Comparison of ENCODE assay signal across 10 cellular contexts in genomic region chr20:62650551-62651284, GRCh38. TPM values are rescaled to one million over a fixed set of nuclear protein-coding genes. Genes with fewer than 3 reads are reported as not detected.
A peak's percentile ranks its signal among the peaks of the same experiment; 100 is the strongest.
DNase-seq lines count a peak whose midpoint lies in the region; ATAC-seq and TF ChIP-seq lines count a peak whose summit lies in the region.
"Had no signal": no experiment of that assay in that cellular context is flagged by ENCODE, and none has a peak within 500 bp of the region (broad histone marks: within the 10 kb centered on the region; RNA-seq: fewer than 3 reads in every experiment).

No MANE protein-coding gene starts in this region.

- H3K36me3 Mint-ChIP-seq in activated T-cell treated with anti-CD3 and anti-CD28 coated beads, Interleukin-2, amount 50 U/mL, for 72 hours (ENCODE audit: insufficient read depth in 2 of 2), result peaks cover 0 to 2% of the 10 kb centered on the region in 2 donors
- peaks cover 64% of the 10 kb centered on the region for H3K36me3 Mint-ChIP-seq in activated CD8-positive, alpha-beta T cell treated with anti-CD3 and anti-CD28 coated beads, Interleukin-2, amount 10 ng/mL, durations not matched to agents 7 days and 5 days (ENCODE audit: low read depth)

- TF ChIP-seq CTCF in tibial nerve (IDR thresholded peaks at IDR 0.05), result no peak
- TF ChIP-seq CTCF in GM10266 (IDR thresholded peaks at IDR 0.05; ENCODE audit: control insufficient read depth, insufficient read depth, low read depth, missing control alignments), result no peak

- peak in 1 of 2 donors; percentile 2 for ATAC-seq in activated T-cell treated with anti-CD3 and anti-CD28 coated beads, Interleukin-2, amount 50 U/mL, for 72 hours (replicated peaks in 1 of 2)
- no peak for ATAC-seq in activated CD8-positive, alpha-beta T cell treated with anti-CD3 and anti-CD28 coated beads, Interleukin-2, amount 10 ng/mL, durations not matched to agents 7 days and 5 days

- no peak for TF ChIP-seq EP300 in tibial nerve (IDR thresholded peaks at IDR 0.05)

- H3K9ac ChIP-seq in mucosa of rectum (ENCODE audit: low read depth in 1 of 2, low read length in 2 of 2), result peak overlapping the region; percentile 67 to 70

- peaks cover 57 to 58% of the 10 kb centered on the region in 2 donors for H3K4me1 ChIP-seq in mucosa of rectum (ENCODE audit: control insufficient read depth in 2 of 2, insufficient read depth in 2 of 2, low read length in 2 of 2)
- peaks cover 5 to 72% (median 50%) of the 10 kb centered on the region in 4 donors for H3K4me1 ChIP-seq in tibial nerve

- H3K4me3 Mint-ChIP-seq in activated T-cell treated with anti-CD3 and anti-CD28 coated beads, Interleukin-2, amount 50 U/mL, for 72 hours, result peak overlapping the region; percentile 76 to 87
- H3K4me3 Mint-ChIP-seq in activated CD8-positive, alpha-beta T cell treated with anti-CD3 and anti-CD28 coated beads, Interleukin-2, amount 10 ng/mL, durations not matched to agents 7 days and 5 days, result peak overlapping the region; percentile 75

- H3K9me3 Mint-ChIP-seq in activated T-cell treated with anti-CD3 and anti-CD28 coated beads, Interleukin-2, amount 50 U/mL, for 72 hours, result no peaks in the 10 kb centered on the region
- no peaks in the 10 kb centered on the region for H3K9me3 Mint-ChIP-seq in activated CD8-positive, alpha-beta T cell treated with anti-CD3 and anti-CD28 coated beads, Interleukin-2, amount 10 ng/mL, durations not matched to agents 7 days and 5 days (ENCODE audit: insufficient read depth)

- no peaks in the 10 kb centered on the region for H3K27me3 Mint-ChIP-seq in activated T-cell treated with anti-CD3 and anti-CD28 coated beads, Interleukin-2, amount 50 U/mL, for 72 hours (ENCODE audit: low read depth)
- no peaks in the 10 kb centered on the region for H3K27me3 Mint-ChIP-seq in activated CD8-positive, alpha-beta T cell treated with anti-CD3 and anti-CD28 coated beads, Interleukin-2, amount 10 ng/mL, durations not matched to agents 7 days and 5 days (ENCODE audit: low read depth)

- H3K36me3 ChIP-seq in mucosa of rectum (ENCODE audit: control insufficient read depth in 2 of 2, insufficient read depth in 2 of 2, low read length in 2 of 2), result peaks cover 0 to 2% of the 10 kb centered on the region in 2 donors
- H3K36me3 ChIP-seq in tibial nerve, result no peaks in the 10 kb centered on the region
- H3K36me3 ChIP-seq: SJCRH30 had no signal

- 91 to 94% methylated on average over 23 to 24 of the region's 24 CpGs for WGBS in tibial nerve, 2 donors

- DNase-seq in activated T-cell treated with anti-CD3 and anti-CD28 coated beads, Interleukin-2, amount 50 U/mL, for 72 hours, result no peak
- no peak for DNase-seq in activated T-cell treated with anti-CD3 and anti-CD28 coated beads, Interleukin-2, amount 50 U/mL, for 1 hour
- no peak for DNase-seq in activated CD8-positive, alpha-beta T cell treated with anti-CD3 and anti-CD28 coated beads, Interleukin-2, amount 10 ng/mL, durations not matched to agents 7 days and 5 days
- DNase-seq in tibial nerve (ENCODE audit: low spot score in 2 of 2), result no peak
- no peak for DNase-seq in NCI-H1105 treated with DMSO at 0.1 percent for 48 hours (lab: John Stamatoyannopoulos, UW)
- DNase-seq in glomerular visceral epithelial cell (ENCODE audit: extremely low spot score), result no peak
- DNase-seq in GM10266 (ENCODE audit: extremely low spot score), result no peak

- peaks cover 47% of the 10 kb centered on the region for H3K4me1 Mint-ChIP-seq in activated T-cell treated with anti-CD3 and anti-CD28 coated beads, Interleukin-2, amount 50 U/mL, for 72 hours (ENCODE audit: low read depth)
- peaks cover 80% of the 10 kb centered on the region for H3K4me1 Mint-ChIP-seq in activated CD8-positive, alpha-beta T cell treated with anti-CD3 and anti-CD28 coated beads, Interleukin-2, amount 10 ng/mL, durations not matched to agents 7 days and 5 days (ENCODE audit: low read depth)

- H3K4me3 ChIP-seq in mucosa of rectum (ENCODE audit: low read length in 2 of 2) (peak overlapping the region; percentile 33 to 55), tibial nerve (no peak overlapping the region)
- H3K4me3 ChIP-seq: SJCRH30 had no signal

- TF ChIP-seq POLR2A in tibial nerve (IDR thresholded peaks at IDR 0.05), result no peak

- peak overlapping the region; percentile 90 for H3K27ac Mint-ChIP-seq in activated T-cell treated with anti-CD3 and anti-CD28 coated beads, Interleukin-2, amount 50 U/mL, for 72 hours
- peak overlapping the region; percentile 96 for H3K27ac Mint-ChIP-seq in activated CD8-positive, alpha-beta T cell treated with anti-CD3 and anti-CD28 coated beads, Interleukin-2, amount 10 ng/mL, durations not matched to agents 7 days and 5 days

- no peaks in the 10 kb centered on the region for H3K27me3 ChIP-seq in mucosa of rectum (ENCODE audit: control insufficient read depth in 2 of 2, insufficient read depth in 2 of 2, low read length in 2 of 2)
- H3K27me3 ChIP-seq in tibial nerve, result no peaks in the 10 kb centered on the region

- POLR2A ChIA-PET in activated CD8-positive, alpha-beta T cell treated with anti-CD3 and anti-CD28 coated beads, Interleukin-2, amount 10 ng/mL, durations not matched to agents 7 days and 5 days (lab: Charles Lee), result interaction anchor here (0.6 to 2.7 kb wide), 9 partner anchors 8 to 144 kb away, joined by 3 to 24 read pairs (median 7); partner anchors contain the start of gene SLCO4A1

- H3K27ac ChIP-seq in mucosa of rectum (ENCODE audit: low read depth in 2 of 2, low read length in 2 of 2), result peak overlapping the region; percentile 99 to 100
- peak overlapping the region; percentile 73 to 98 (median 96) for H3K27ac ChIP-seq in tibial nerve
- H3K27ac ChIP-seq: SJCRH30 had no signal

- CTCF ChIA-PET in activated CD8-positive, alpha-beta T cell treated with anti-CD3 and anti-CD28 coated beads, Interleukin-2, amount 10 ng/mL, durations not matched to agents 7 days and 5 days (lab: Charles Lee), result interaction anchor here (0.9 to 2.9 kb wide), 15 partner anchors 8 to 240 kb away, joined by 3 to 24 read pairs (median 5); partner anchors contain the start of gene SLCO4A1

- H3K9me3 ChIP-seq in mucosa of rectum (ENCODE audit: control insufficient read depth in 2 of 2, low read length in 2 of 2) (no peaks in the 10 kb centered on the region), tibial nerve (no peaks in the 10 kb centered on the region)
- H3K9me3 ChIP-seq: SJCRH30 had no signal

RNA-seq across cellular contexts. Expression of gene SLCO4A1, which starts 8.4 kb away (rescaled TPM):
- 10 to 100 TPM; 26.1 to 34.6 TPM for total RNA-seq in activated T-cell treated with anti-CD3 and anti-CD28 coated beads, Interleukin-2, amount 50 U/mL, for 72 hours
- 10 to 100 TPM; 79.4 to 79.9 TPM for total RNA-seq in activated CD8-positive, alpha-beta T cell treated with anti-CD3 and anti-CD28 coated beads, Interleukin-2, amount 10 ng/mL, durations not matched to agents 7 days and 5 days
- total RNA-seq in tibial nerve, result 10 to 100 TPM; 24.3 to 73.7 (median 40.5) TPM

RNA-seq across cellular contexts. Expression of gene NTSR1, which starts 57.9 kb away (rescaled TPM):
- not detected for total RNA-seq in activated T-cell treated with anti-CD3 and anti-CD28 coated beads, Interleukin-2, amount 50 U/mL, for 72 hours
- total RNA-seq in activated CD8-positive, alpha-beta T cell treated with anti-CD3 and anti-CD28 coated beads, Interleukin-2, amount 10 ng/mL, durations not matched to agents 7 days and 5 days, result under 1 TPM; 0.13 to 0.21 TPM
- under 1 TPM in 1 of 4 donors, not detected in 3; 0.30 TPM for total RNA-seq in tibial nerve
- total RNA-seq: renal cortical epithelial cell had no signal

Comparison
In these comparisons a context has a peak if more than half of its experiments do, and no peak if none do; other contexts are left out.
1. H3K4me3 ChIP-seq: peak in mucosa of rectum (2 of 2); none in tibial nerve (0 of 4).